Comparison of ENCODE assay signal across 22 cellular contexts in genomic region chr17:27575912-27576252, GRCh38. TPM values are rescaled to one million over a fixed set of nuclear protein-coding genes. Genes with fewer than 3 reads are reported as not detected.
DNase-seq lines count a peak whose midpoint lies in the region; ATAC-seq lines count a peak whose summit lies in the region.
"Had no signal": no experiment of that assay in that cellular context is flagged by ENCODE, and none has a peak within 500 bp of the region (broad histone marks: within the 10 kb centered on the region; RNA-seq: fewer than 3 reads in every experiment).

No MANE protein-coding gene starts in this region.

- H3K27ac ChIP-seq in SJSA1: peak overlapping the region; percentile 63
- H3K27ac ChIP-seq: BLaER1 treated with 17β-estradiol and CSF1 and Interleukin-3, amounts not matched to agents 10 nM and 100 nM had no signal

- ATAC-seq in HG03095 (IDR thresholded peaks at IDR 0.05; ENCODE audit: unreplicated experiment): no peak
- ATAC-seq: pancreas, WTC11 had no signal

- no peaks in the 10 kb centered on the region for H3K36me3 ChIP-seq in SJSA1
- H3K36me3 ChIP-seq: vagina had no signal

- no peak overlapping the region for H3K4me3 Mint-ChIP-seq in T-helper 2 cell treated with Interferon-gamma antibody and Interleukin-4, amounts not matched to agents 5 μg/mL and 100 μg/mL, for 36 hours
- H3K4me3 Mint-ChIP-seq: WTC11 had no signal

- peaks cover 72% of the 10 kb centered on the region for H3K4me1 Mint-ChIP-seq in T-helper 2 cell treated with Interferon-gamma antibody and Interleukin-4, amounts not matched to agents 5 μg/mL and 100 μg/mL, for 36 hours (ENCODE audit: low read depth)

- H3K9me3 Mint-ChIP-seq in T-helper 2 cell treated with Interferon-gamma antibody and Interleukin-4, amounts not matched to agents 5 μg/mL and 100 μg/mL, for 36 hours: no peaks in the 10 kb centered on the region
- H3K9me3 Mint-ChIP-seq: WTC11 had no signal

- peak overlapping the region; percentile 5 for H3K27ac Mint-ChIP-seq in T-helper 2 cell treated with Interferon-gamma antibody and Interleukin-4, amounts not matched to agents 5 μg/mL and 100 μg/mL, for 36 hours

- no peak overlapping the region for H3K4me3 ChIP-seq in SJSA1
- H3K4me3 ChIP-seq: BLaER1 treated with 17β-estradiol and CSF1 and Interleukin-3, amounts not matched to agents 10 nM and 100 nM; pancreas; vagina had no signal

- H3K27me3 Mint-ChIP-seq in T-helper 2 cell treated with Interferon-gamma antibody and Interleukin-4, amounts not matched to agents 5 μg/mL and 100 μg/mL, for 36 hours (ENCODE audit: low read depth): no peaks in the 10 kb centered on the region

- no peak for DNase-seq in T-helper 2 cell treated with Interferon-gamma antibody and Interleukin-4, amounts not matched to agents 5 μg/mL and 100 μg/mL, for 36 hours (ENCODE audit: low spot score)
- DNase-seq in T-helper 2 cell (no peak), SJSA1 (ENCODE audit: low read depth in 1 of 2, low spot score in 2 of 2) (no peak), islet precursor cell (peak; percentile 50), renal cortical epithelial cell (ENCODE audit: low read depth) (peak; percentile 49), NCI-H524 (lab: John Stamatoyannopoulos, UW) (no peak), dedifferentiated amniotic fluid mesenchymal stem cell (ENCODE audit: extremely low spot score) (no peak)
- DNase-seq: activated effector memory CD4-positive, alpha-beta T cell treated with Interleukin-2 at 50 U/mL for 16 hours; central memory CD4-positive, alpha-beta T cell; DMS 273 treated with DMSO at 0.1 percent for 48 hours; effector memory CD4-positive, alpha-beta T cell; glutamatergic neuron; Kasumi-1; NCI-H1105; NCI-H2081 treated with DMSO at 0.1 percent for 48 hours; NCI-H510A treated with DMSO at 0.1 percent for 48 hours; pancreas had no signal

- peaks cover 70% of the 10 kb centered on the region for H3K4me1 ChIP-seq in SJSA1 (replicated peaks)

- H3K9me3 ChIP-seq in SJSA1 (replicated peaks): no peaks in the 10 kb centered on the region
- H3K9me3 ChIP-seq: BLaER1 treated with 17β-estradiol and CSF1 and Interleukin-3, amounts not matched to agents 10 nM and 100 nM; pancreas; vagina had no signal

- no peaks in the 10 kb centered on the region for H3K27me3 ChIP-seq in SJSA1 (replicated peaks)
- H3K27me3 ChIP-seq: BLaER1 treated with 17β-estradiol and CSF1 and Interleukin-3, amounts not matched to agents 10 nM and 100 nM; pancreas; vagina had no signal

- H3K36me3 Mint-ChIP-seq in T-helper 2 cell treated with Interferon-gamma antibody and Interleukin-4, amounts not matched to agents 5 μg/mL and 100 μg/mL, for 36 hours (ENCODE audit: low read depth): peaks cover 6% of the 10 kb centered on the region
- H3K36me3 Mint-ChIP-seq: WTC11 had no signal

RNA-seq across cellular contexts. Expression of gene LGALS9, which starts 55.1 kb away (rescaled TPM):
- 0.50 TPM in 1 of 2 replicates, not detected in the other for total RNA-seq in SJSA1 (2014; rRNA removed; shearing (Covaris generic))
- 2.3 and 6.1 TPM in 2 replicates for total RNA-seq in renal cortical epithelial cell
- total RNA-seq: G401 had no signal

Comparison
In these comparisons a context has a peak if more than half of its experiments do, and no peak if none do; other contexts are left out.
1. DNase-seq: peak in islet precursor cell (single experiment) and renal cortical epithelial cell (single experiment); none in T-helper 2 cell treated with Interferon-gamma antibody and Interleukin-4, amounts not matched to agents 5 μg/mL and 100 μg/mL, for 36 hours (single experiment), T-helper 2 cell (0 of 5), SJSA1 (0 of 2), NCI-H524 (0 of 2) and dedifferentiated amniotic fluid mesenchymal stem cell (single experiment).